ENCODE assay signal across 9 cellular contexts in genomic region chr11:64801591-64802369, GRCh38. TPM values are rescaled to one million over a fixed set of nuclear protein-coding genes. Genes with fewer than 3 reads are reported as not detected.
DNase-seq lines count a peak whose midpoint lies in the region; ATAC-seq, FAIRE-seq and TF ChIP-seq lines count a peak whose summit lies in the region.
"Had no signal": no experiment of that assay in that cellular context is flagged by ENCODE, and none has a peak within 500 bp of the region (broad histone marks: within the 10 kb centered on the region; RNA-seq: fewer than 3 reads in every experiment).

No MANE protein-coding gene starts in this region.

- no peaks in the 10 kb centered on the region for H3K79me2 ChIP-seq in mesendoderm (ENCODE audit: control insufficient read depth, insufficient read depth, low read length)

- no peaks in the 10 kb centered on the region for H3K9me3 ChIP-seq in heart left ventricle
- no peaks in the 10 kb centered on the region for H3K9me3 ChIP-seq in uterus

- no peak for FAIRE-seq in frontal cortex (lab: Jason Lieb, UNC)
- no peak for FAIRE-seq in HTR-8/SVneo (lab: Jason Lieb, UNC)
- FAIRE-seq: urothelium cell line had no signal

- no peaks in the 10 kb centered on the region for H3K27me3 ChIP-seq in heart left ventricle
- H3K27me3 ChIP-seq in mesendoderm (ENCODE audit: insufficient read depth, low read length, poor library complexity): no peaks in the 10 kb centered on the region
- no peaks in the 10 kb centered on the region for H3K27me3 ChIP-seq in uterus

- no peaks in the 10 kb centered on the region for H3K79me1 ChIP-seq in mesendoderm (ENCODE audit: low read length)

- 26 to 64% (median 50%) methylated on average over 4 to 13 of the region's 13 CpGs for whole genome bisulfite sequencing in heart left ventricle, 4 donors
- whole genome bisulfite sequencing in mesendoderm (ENCODE audit: extremely low coverage, insufficient coverage, low lambda C conversion rate): no CpG with 5 or more reads among the region's 13 CpGs

- ATAC-seq in heart left ventricle: peak in 2 of 4 donors; percentile 1 to 18
- ATAC-seq in left ventricle myocardium superior: no peak

- H3K36me3 ChIP-seq in heart left ventricle (peaks cover 0 to 37% (median 20%) of the 10 kb centered on the region in 9 donors), mesendoderm (ENCODE audit: control insufficient read depth, insufficient read depth, low read length) (peaks cover 3% of the 10 kb centered on the region), uterus (no peaks in the 10 kb centered on the region)

- no peak overlapping the region for H2AK5ac ChIP-seq in mesendoderm (ENCODE audit: low read length)

- H4K5ac ChIP-seq in mesendoderm (ENCODE audit: low read length): no peak overlapping the region

- no peak overlapping the region for H3K18ac ChIP-seq in mesendoderm (ENCODE audit: low read length)

- TF ChIP-seq POLR2A in heart left ventricle (IDR thresholded peaks at IDR 0.05) (no peak), uterus (IDR thresholded peaks at IDR 0.05) (no peak)

- no peak overlapping the region for H4K8ac ChIP-seq in mesendoderm (ENCODE audit: low read depth, low read length)

- TF ChIP-seq CTCF in heart left ventricle (IDR thresholded peaks at IDR 0.05): no peak
- TF ChIP-seq CTCF in uterus (IDR thresholded peaks at IDR 0.05): no peak

- H3K56ac ChIP-seq in mesendoderm (ENCODE audit: low read length): peak overlapping the region; percentile 94

- H3K4me1 ChIP-seq in heart left ventricle: peaks cover 5 to 47% (median 24%) of the 10 kb centered on the region in 12 donors
- no peaks in the 10 kb centered on the region for H3K4me1 ChIP-seq in mesendoderm (ENCODE audit: control insufficient read depth, low read depth, low read length)
- peaks cover 6 to 8% of the 10 kb centered on the region in 2 donors for H3K4me1 ChIP-seq in uterus

- H3K9ac ChIP-seq in mesendoderm (ENCODE audit: low read length): peak overlapping the region; percentile 13

- H2BK5ac ChIP-seq in mesendoderm (ENCODE audit: low read length): no peak overlapping the region

- H3K4me3 ChIP-seq in heart left ventricle (peak overlapping the region in 11 of 12 donors; percentile 2 to 89 (median 75)), mesendoderm (ENCODE audit: low read length) (no peak overlapping the region), uterus (peak overlapping the region in 1 of 2 donors; percentile 52)

- no peak overlapping the region for H2BK120ac ChIP-seq in mesendoderm (ENCODE audit: low read depth, low read length)

- no peak overlapping the region for H3K23ac ChIP-seq in mesendoderm (ENCODE audit: low read length)

- H3K4me2 ChIP-seq in mesendoderm (ENCODE audit: low read length): no peak overlapping the region

- intact Hi-C loops in heart left ventricle (cut with DNase I): no loop called here
- intact Hi-C loops in left ventricle myocardium superior (cut with micrococcal nuclease): no loop called here
- intact Hi-C loops in uterus (cut with DNase I; ENCODE audit: low total_unique reads): no loop called here

- peak overlapping the region; percentile 49 to 95 (median 91) for H3K27ac ChIP-seq in heart left ventricle
- H3K27ac ChIP-seq in angular gyrus (ENCODE audit: low read depth, low read length): peak overlapping the region; percentile 75
- H3K27ac ChIP-seq in mesendoderm (ENCODE audit: low read depth, low read length): no peak overlapping the region
- H3K27ac ChIP-seq in uterus: peak overlapping the region; percentile 92 to 96

- H3K4ac ChIP-seq in mesendoderm (ENCODE audit: low read depth, low read length): no peak overlapping the region

- DNase-seq in heart left ventricle (peak in 2 of 5 donors; percentile 40 to 46), left ventricle myocardium superior (no peak), mesendoderm (no peak), uterus (no peak), frontal cortex (ENCODE audit: low spot score in 2 of 2) (no peak), HTR-8/SVneo (ENCODE audit: insufficient read length, low spot score) (no peak), NCI-H226 (no peak)

- no peak overlapping the region for H2BK15ac ChIP-seq in mesendoderm (replicated peaks; ENCODE audit: low read depth)

RNA-seq across cellular contexts. Expression of gene MAP4K2, which starts 1.2 kb away (rescaled TPM):
- total RNA-seq in heart left ventricle (10 to 100 TPM in 3 of 9 donors, 1 to 10 TPM in 6; 7.0 to 27.5 (median 8.6) TPM), left ventricle myocardium superior (8.6 TPM), uterus (10 to 100 TPM; 10.2 to 49.1 (median 24.4) TPM), frontal cortex (7.3 TPM)
- 1 to 10 TPM; 7.8 to 9.5 TPM for polyA plus RNA-seq in heart left ventricle
- polyA plus RNA-seq in mesendoderm (2013, experiment 1 of 2): 10.2 TPM
- 10.2 TPM for polyA plus RNA-seq in mesendoderm (2013, experiment 2 of 2)

RNA-seq across cellular contexts. Expression of gene MEN1, which starts 8.6 kb away (rescaled TPM):
- total RNA-seq in heart left ventricle (10 to 100 TPM in 4 of 9 donors, 1 to 10 TPM in 5; 6.6 to 15.0 (median 9.0) TPM), left ventricle myocardium superior (9.1 TPM), uterus (10 to 100 TPM in 2 of 4 donors, 1 to 10 TPM in 2; 3.8 to 26.2 (median 14.9) TPM), frontal cortex (11.8 TPM)
- polyA plus RNA-seq in heart left ventricle: 10 to 100 TPM in 1 of 2 donors, 1 to 10 TPM in 1; 7.2 to 15.2 TPM
- polyA plus RNA-seq in mesendoderm (2013, experiment 1 of 2): 46.1 TPM
- 44.6 TPM for polyA plus RNA-seq in mesendoderm (2013, experiment 2 of 2)

RNA-seq across cellular contexts. Expression of gene SF1, which starts 23.4 kb away (rescaled TPM):
- 100 to 1,000 TPM; 103 to 349 (median 157) TPM for total RNA-seq in heart left ventricle
- polyA plus RNA-seq in heart left ventricle: 10 to 100 TPM; 59.2 to 65.5 TPM
- total RNA-seq in left ventricle myocardium superior: 191 TPM
- 268 TPM for polyA plus RNA-seq in mesendoderm (2013, experiment 1 of 2)
- 265 TPM for polyA plus RNA-seq in mesendoderm (2013, experiment 2 of 2)
- 100 to 1,000 TPM in 3 of 4 donors, 10 to 100 TPM in 1; 62.0 to 374 (median 219) TPM for total RNA-seq in uterus
- 62.4 TPM for total RNA-seq in frontal cortex

RNA-seq across cellular contexts. Expression of gene PYGM, which starts 42.0 kb away (rescaled TPM):
- total RNA-seq in heart left ventricle (100 to 1,000 TPM in 4 of 9 donors, 10 to 100 TPM in 5; 51.6 to 167 (median 89.9) TPM), left ventricle myocardium superior (175 TPM), uterus (10 to 100 TPM in 2 of 4 donors, 1 to 10 TPM in 2; 2.9 to 42.8 (median 11.4) TPM), frontal cortex (0.82 TPM)
- polyA plus RNA-seq in heart left ventricle: 10 to 100 TPM; 10.3 to 71.8 TPM
- polyA plus RNA-seq in mesendoderm (2013, experiment 1 of 2): 0.62 TPM
- 0.69 TPM for polyA plus RNA-seq in mesendoderm (2013, experiment 2 of 2)

RNA-seq across cellular contexts. Expression of gene CDC42BPG, which starts 42.7 kb away (rescaled TPM):
- total RNA-seq in heart left ventricle: under 1 TPM in 8 of 9 donors, not detected in 1; 0.12 to 0.50 (median 0.26) TPM
- under 1 TPM; 0.12 to 0.15 TPM for polyA plus RNA-seq in heart left ventricle
- 0.40 TPM for total RNA-seq in left ventricle myocardium superior
- polyA plus RNA-seq in mesendoderm (2013, experiment 1 of 2): 3.2 TPM
- polyA plus RNA-seq in mesendoderm (2013, experiment 2 of 2): 3.4 TPM
- total RNA-seq in uterus: 1 to 10 TPM in 1 of 4 donors, under 1 TPM in 3; under 0.01 to 2.7 (median 0.30) TPM
- under 0.01 TPM for total RNA-seq in frontal cortex
